Comparison of ENCODE assay signal across 8 cellular contexts in the genomic region with DNA sequence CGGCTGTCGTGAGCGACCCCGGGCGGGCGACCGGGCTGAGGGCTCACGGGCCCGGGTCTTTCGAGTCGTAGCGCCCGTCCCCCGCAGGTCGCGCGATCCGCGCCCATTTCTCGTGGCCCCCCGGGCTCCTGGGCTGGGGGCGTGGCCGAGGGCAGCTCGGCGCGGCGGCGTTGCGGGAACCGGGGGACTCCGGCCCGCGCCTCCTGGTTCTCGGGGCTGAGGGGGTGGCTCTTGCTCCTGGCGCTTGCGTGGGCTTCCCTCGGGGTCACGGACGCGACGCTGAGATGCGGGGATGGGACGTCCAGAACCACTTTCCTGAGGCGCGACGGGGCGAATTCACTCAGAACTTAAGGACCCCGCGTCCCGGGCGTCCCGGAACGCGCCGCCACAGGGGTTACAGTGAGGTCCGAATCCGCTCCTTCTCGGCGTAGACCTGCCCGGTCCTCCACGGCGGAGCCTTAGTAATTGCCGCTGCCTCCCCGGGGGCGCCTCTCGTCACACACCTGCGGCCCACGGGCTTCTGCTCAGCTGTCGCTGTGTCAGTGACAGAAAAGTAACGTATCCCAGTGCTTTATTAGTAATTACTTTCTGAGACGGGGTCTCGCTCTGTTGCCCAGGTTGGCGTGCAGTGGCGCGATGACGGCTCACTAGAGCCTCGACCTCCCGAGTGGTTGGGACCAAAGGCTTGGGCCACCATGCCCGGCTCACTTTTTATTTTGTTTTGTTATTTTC. TPM values are rescaled to one million over a fixed set of nuclear protein-coding genes. Genes with fewer than 3 reads are reported as not detected.
DNase-seq lines count a peak whose midpoint lies in the region; ATAC-seq and TF ChIP-seq lines count a peak whose summit lies in the region.

No MANE protein-coding gene starts in this region.

- H3K4me3 Mint-ChIP-seq in T-helper 2 cell treated with Interferon-gamma antibody and Interleukin-4, amounts not matched to agents 5 μg/mL and 100 μg/mL, for 36 hours, result peak overlapping the region; percentile 88
- peak overlapping the region; percentile 90 for H3K4me3 Mint-ChIP-seq in dendritic cell treated with granulocyte-macrophage colony-stimulating factor and Interleukin-4, amounts not matched to agents 40 ng/mL and 50 ng/mL, for 4 days
- H3K4me3 Mint-ChIP-seq in memory B cell, result peak overlapping the region; percentile 90
- peak overlapping the region; percentile 88 for H3K4me3 Mint-ChIP-seq in stimulated activated naive CD8-positive, alpha-beta T cell treated with anti-CD3 and anti-CD28 coated beads, Interleukin-15, Interleukin-2, amounts not matched to agents 100 ng/mL and 50 ng/mL, for 24 hours

- peak overlapping the region; percentile 92 for H3K27ac ChIP-seq in A673 (ENCODE audit: low read depth, low read length, poor library complexity, severe bottlenecking)

- CTCF ChIA-PET in A673 (lab: Charles Lee), result no interaction called here

- H3K9me3 Mint-ChIP-seq in T-helper 2 cell treated with Interferon-gamma antibody and Interleukin-4, amounts not matched to agents 5 μg/mL and 100 μg/mL, for 36 hours, result no peaks in the 10 kb centered on the region
- H3K9me3 Mint-ChIP-seq in dendritic cell treated with granulocyte-macrophage colony-stimulating factor and Interleukin-4, amounts not matched to agents 40 ng/mL and 50 ng/mL, for 4 days, result no peaks in the 10 kb centered on the region
- H3K9me3 Mint-ChIP-seq in memory B cell, result no peaks in the 10 kb centered on the region
- no peaks in the 10 kb centered on the region for H3K9me3 Mint-ChIP-seq in stimulated activated naive CD8-positive, alpha-beta T cell treated with anti-CD3 and anti-CD28 coated beads, Interleukin-15, Interleukin-2, amounts not matched to agents 100 ng/mL and 50 ng/mL, for 24 hours

- no peaks in the 10 kb centered on the region for H3K36me3 ChIP-seq in A673 (ENCODE audit: insufficient read depth, low read length, poor library complexity, severe bottlenecking)

- H3K27ac Mint-ChIP-seq in T-helper 2 cell treated with Interferon-gamma antibody and Interleukin-4, amounts not matched to agents 5 μg/mL and 100 μg/mL, for 36 hours, result peak overlapping the region; percentile 90
- H3K27ac Mint-ChIP-seq in dendritic cell treated with granulocyte-macrophage colony-stimulating factor and Interleukin-4, amounts not matched to agents 40 ng/mL and 50 ng/mL, for 4 days, result peak overlapping the region; percentile 81
- H3K27ac Mint-ChIP-seq in memory B cell, result no peak overlapping the region
- H3K27ac Mint-ChIP-seq in stimulated activated naive CD8-positive, alpha-beta T cell treated with anti-CD3 and anti-CD28 coated beads, Interleukin-15, Interleukin-2, amounts not matched to agents 100 ng/mL and 50 ng/mL, for 24 hours, result peak overlapping the region; percentile 87

- no peaks in the 10 kb centered on the region for H3K27me3 Mint-ChIP-seq in T-helper 2 cell treated with Interferon-gamma antibody and Interleukin-4, amounts not matched to agents 5 μg/mL and 100 μg/mL, for 36 hours (ENCODE audit: low read depth)
- H3K27me3 Mint-ChIP-seq in dendritic cell treated with granulocyte-macrophage colony-stimulating factor and Interleukin-4, amounts not matched to agents 40 ng/mL and 50 ng/mL, for 4 days, result no peaks in the 10 kb centered on the region
- no peaks in the 10 kb centered on the region for H3K27me3 Mint-ChIP-seq in memory B cell
- no peaks in the 10 kb centered on the region for H3K27me3 Mint-ChIP-seq in stimulated activated naive CD8-positive, alpha-beta T cell treated with anti-CD3 and anti-CD28 coated beads, Interleukin-15, Interleukin-2, amounts not matched to agents 100 ng/mL and 50 ng/mL, for 24 hours

- DNase-seq in A673 (ENCODE audit: low spot score) (peak; percentile 35), memory B cell (ENCODE audit: low spot score in 2 of 2) (peak; percentile 23 to 38), NCI-H1105 (lab: John Stamatoyannopoulos, UW) (no peak)
- no peak for DNase-seq in T-helper 2 cell treated with Interferon-gamma antibody and Interleukin-4, amounts not matched to agents 5 μg/mL and 100 μg/mL, for 36 hours (ENCODE audit: low spot score)

- ATAC-seq in GM18861 (IDR thresholded peaks at IDR 0.05; ENCODE audit: unreplicated experiment) (peak; percentile 27), HG03066 (IDR thresholded peaks at IDR 0.05; ENCODE audit: low read depth, unreplicated experiment) (peak; percentile 30), memory B cell (ENCODE audit: low read depth) (peak; percentile 10)

- H3K4me3 ChIP-seq in A673 (ENCODE audit: low read depth, low read length, poor library complexity, severe bottlenecking), result peak overlapping the region; percentile 97

- no peak for TF ChIP-seq CTCF in A673 (conservative IDR thresholded peaks at IDR 0.05; ENCODE audit: low read depth, low read length)

- peaks cover 4% of the 10 kb centered on the region for H3K4me1 ChIP-seq in A673 (ENCODE audit: insufficient read depth, low read length, poor library complexity, severe bottlenecking)

- no peaks in the 10 kb centered on the region for H3K36me3 Mint-ChIP-seq in T-helper 2 cell treated with Interferon-gamma antibody and Interleukin-4, amounts not matched to agents 5 μg/mL and 100 μg/mL, for 36 hours (ENCODE audit: low read depth)
- H3K36me3 Mint-ChIP-seq in dendritic cell treated with granulocyte-macrophage colony-stimulating factor and Interleukin-4, amounts not matched to agents 40 ng/mL and 50 ng/mL, for 4 days (ENCODE audit: low read depth), result peaks cover 7% of the 10 kb centered on the region
- H3K36me3 Mint-ChIP-seq in memory B cell, result no peaks in the 10 kb centered on the region
- peaks cover 13% of the 10 kb centered on the region for H3K36me3 Mint-ChIP-seq in stimulated activated naive CD8-positive, alpha-beta T cell treated with anti-CD3 and anti-CD28 coated beads, Interleukin-15, Interleukin-2, amounts not matched to agents 100 ng/mL and 50 ng/mL, for 24 hours (ENCODE audit: low read depth)

- peaks cover 28% of the 10 kb centered on the region for H3K4me1 Mint-ChIP-seq in T-helper 2 cell treated with Interferon-gamma antibody and Interleukin-4, amounts not matched to agents 5 μg/mL and 100 μg/mL, for 36 hours (ENCODE audit: low read depth)
- peaks cover 34% of the 10 kb centered on the region for H3K4me1 Mint-ChIP-seq in dendritic cell treated with granulocyte-macrophage colony-stimulating factor and Interleukin-4, amounts not matched to agents 40 ng/mL and 50 ng/mL, for 4 days (ENCODE audit: low read depth)
- H3K4me1 Mint-ChIP-seq in memory B cell, result peaks cover 17% of the 10 kb centered on the region
- H3K4me1 Mint-ChIP-seq in stimulated activated naive CD8-positive, alpha-beta T cell treated with anti-CD3 and anti-CD28 coated beads, Interleukin-15, Interleukin-2, amounts not matched to agents 100 ng/mL and 50 ng/mL, for 24 hours (ENCODE audit: low read depth), result peaks cover 46% of the 10 kb centered on the region

- H3K27me3 ChIP-seq in A673 (replicated peaks; ENCODE audit: insufficient read depth, low read depth, low read length, poor library complexity), result no peaks in the 10 kb centered on the region

- H3K9me3 ChIP-seq in A673 (ENCODE audit: low read depth, low read length, poor library complexity, severe bottlenecking), result no peaks in the 10 kb centered on the region

- POLR2A ChIA-PET in A673 (lab: Charles Lee; ENCODE audit: low non-redundant PET), result no interaction called here

- BruUV-seq in A673 (replicated peaks; lab: Mats Ljungman, UMichigan), result no TSS peak

- intact Hi-C loops in A673 (cut with micrococcal nuclease; ENCODE audit: unreplicated experiment), result loop anchor here (5.0 kb wide), 1 partner anchor 37 kb away; no protein-coding TSS in a partner anchor
- intact Hi-C loops in dendritic cell treated with granulocyte-macrophage colony-stimulating factor and Interleukin-4, amounts not matched to agents 40 ng/mL and 50 ng/mL, for 4 days (cut with micrococcal nuclease), result no loop called here

RNA-seq across cellular contexts. Expression of a gene that starts 0.6 kb away (rescaled TPM):
- total RNA-seq in A673 (2021), result 80.1 and 91.4 TPM in 2 replicates

RNA-seq across cellular contexts. Expression of a gene that starts 21.3 kb away (rescaled TPM):
- 83.3 and 103 TPM in 2 replicates for total RNA-seq in A673 (2021)

RNA-seq across cellular contexts. Expression of a gene that starts 55.9 kb away (rescaled TPM):
- 56.1 and 57.3 TPM in 2 replicates for total RNA-seq in A673 (2021)

Comparison
In these comparisons a context has a peak if more than half of its experiments do, and no peak if none do; other contexts are left out.
1. DNase-seq: peak in A673 (single experiment) and memory B cell (2 of 2); none in T-helper 2 cell treated with Interferon-gamma antibody and Interleukin-4, amounts not matched to agents 5 μg/mL and 100 μg/mL, for 36 hours (single experiment) and NCI-H1105 (single experiment).
2. Peak in every context shown above with its lines, with median percentiles within 50 percentile points of each other: ATAC-seq and H3K4me3 Mint-ChIP-seq.